In the genomic region with DNA sequence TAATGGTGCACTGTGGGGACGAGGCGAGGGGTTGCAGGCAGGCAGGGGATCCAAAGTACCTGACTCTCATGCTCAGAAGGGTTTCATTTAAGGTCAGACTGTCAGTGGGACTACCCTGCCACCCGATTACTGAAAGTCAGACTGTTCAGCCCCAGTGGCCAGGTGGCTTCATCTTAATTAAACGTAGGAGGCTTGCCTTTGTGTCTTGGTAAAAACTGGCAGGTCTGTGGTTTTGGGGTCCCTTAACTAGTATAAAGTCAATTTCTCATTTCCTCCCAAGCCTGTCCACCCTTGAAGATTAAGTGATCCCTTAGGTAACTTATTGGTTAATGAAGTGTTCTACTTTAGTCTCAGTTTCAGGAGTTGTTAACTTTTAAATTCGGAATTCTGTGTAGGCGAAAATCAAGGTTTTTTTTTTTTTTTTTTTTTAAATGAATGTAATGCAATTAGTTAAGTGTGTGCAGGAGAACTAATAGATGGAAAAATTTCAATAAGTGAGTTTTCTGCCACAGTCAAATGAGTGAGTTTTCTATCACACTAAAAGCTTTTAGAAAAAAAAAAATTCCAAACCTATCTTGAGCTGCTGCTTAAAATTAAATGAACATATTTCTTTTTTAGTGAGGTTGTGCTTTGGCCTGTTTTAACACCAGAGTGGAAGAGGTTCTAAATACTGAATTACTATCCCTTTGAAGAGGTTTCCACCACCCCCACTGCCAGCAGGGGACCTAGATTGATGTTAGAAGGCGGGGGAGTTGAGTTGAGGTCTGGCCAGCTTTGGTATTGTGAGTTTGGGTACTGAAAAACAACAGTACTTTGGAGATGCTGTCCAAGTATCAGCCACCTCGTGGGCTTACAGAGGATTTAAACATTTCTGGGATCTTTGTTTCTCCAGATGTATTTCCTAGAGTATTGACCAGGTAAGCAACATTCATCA, we compare ENCODE assay signal across 12 cellular contexts. TPM values are rescaled to one million over a fixed set of nuclear protein-coding genes. Genes with fewer than 3 reads are reported as not detected.
DNase-seq lines count a peak whose midpoint lies in the region; ATAC-seq and FAIRE-seq lines count a peak whose summit lies in the region.
"Had no signal": no experiment of that assay in that cellular context is flagged by ENCODE, and none has a peak within 500 bp of the region (broad histone marks: within the 10 kb centered on the region; RNA-seq: fewer than 3 reads in every experiment).

No MANE protein-coding gene starts in this region.

- peak overlapping the region; percentile 29 for H3K27ac Mint-ChIP-seq in stimulated activated naive CD8-positive, alpha-beta T cell treated with anti-CD3 and anti-CD28 coated beads, Interleukin-15, Interleukin-2, amounts not matched to agents 100 ng/mL and 50 ng/mL, for 24 hours

- no peaks in the 10 kb centered on the region for H3K9me3 Mint-ChIP-seq in stimulated activated naive CD8-positive, alpha-beta T cell treated with anti-CD3 and anti-CD28 coated beads, Interleukin-15, Interleukin-2, amounts not matched to agents 100 ng/mL and 50 ng/mL, for 24 hours

- no peak overlapping the region for H3K4me3 Mint-ChIP-seq in stimulated activated naive CD8-positive, alpha-beta T cell treated with anti-CD3 and anti-CD28 coated beads, Interleukin-15, Interleukin-2, amounts not matched to agents 100 ng/mL and 50 ng/mL, for 24 hours

- no peak for FAIRE-seq in RCC 7860 (lab: Jason Lieb, UNC)
- FAIRE-seq: H1 had no signal

- DNase-seq in DMS 273 (lab: John Stamatoyannopoulos, UW; ENCODE audit: unreplicated experiment) (peak; percentile 4), DMS 273 treated with DMSO at 0.1 percent for 48 hours (lab: John Stamatoyannopoulos, UW) (no peak), SK-N-DZ (ENCODE audit: low spot score) (no peak), RCC 7860 (ENCODE audit: low spot score) (no peak), NCI-H226 (no peak)
- peak; percentile 32 for DNase-seq in Jurkat, Clone E6-1 (ENCODE audit: low read depth, low spot score)
- DNase-seq: activated CD4-positive, alpha-beta T cell treated with anti-CD3 and anti-CD28 coated beads, Interleukin-2, amount 50 U/mL, for 4 hours; NCI-H446 treated with DMSO at 0.1 percent for 48 hours; upper lobe of left lung had no signal

- H3K36me3 Mint-ChIP-seq in stimulated activated naive CD8-positive, alpha-beta T cell treated with anti-CD3 and anti-CD28 coated beads, Interleukin-15, Interleukin-2, amounts not matched to agents 100 ng/mL and 50 ng/mL, for 24 hours (ENCODE audit: low read depth): peaks cover 30% of the 10 kb centered on the region

- H3K4me3 ChIP-seq in Jurkat, Clone E6-1 (ENCODE audit: low read length): no peak overlapping the region
- H3K4me3 ChIP-seq: upper lobe of left lung had no signal

- peak; percentile 80 for ATAC-seq in HG02642 (IDR thresholded peaks at IDR 0.05; ENCODE audit: poor library complexity, unreplicated experiment)

- peaks cover 72% of the 10 kb centered on the region for H3K4me1 Mint-ChIP-seq in stimulated activated naive CD8-positive, alpha-beta T cell treated with anti-CD3 and anti-CD28 coated beads, Interleukin-15, Interleukin-2, amounts not matched to agents 100 ng/mL and 50 ng/mL, for 24 hours (ENCODE audit: low read depth)

- no peaks in the 10 kb centered on the region for H3K27me3 Mint-ChIP-seq in stimulated activated naive CD8-positive, alpha-beta T cell treated with anti-CD3 and anti-CD28 coated beads, Interleukin-15, Interleukin-2, amounts not matched to agents 100 ng/mL and 50 ng/mL, for 24 hours

RNA-seq across cellular contexts. Expression of a gene that starts 15.2 kb away (rescaled TPM):
- polyA plus RNA-seq in Jurkat, Clone E6-1 (2012; ENCODE audit: insufficient read depth, insufficient read length): 12.9 TPM
- 12.7 and 22.0 TPM in 2 replicates for polyA plus RNA-seq in SK-N-DZ (2014; cell fraction: cytosol; rRNA removed)
- polyA plus RNA-seq in SK-N-DZ (2014; cell fraction: nucleus; rRNA removed): 34.3 and 39.4 TPM in 2 replicates

RNA-seq across cellular contexts. Expression of a gene that starts 41.2 kb away (rescaled TPM):
- polyA plus RNA-seq in Jurkat, Clone E6-1 (2012; ENCODE audit: insufficient read depth, insufficient read length): 3.2 TPM
- polyA plus RNA-seq in SK-N-DZ (2014; cell fraction: cytosol; rRNA removed): 25.8 and 27.2 TPM in 2 replicates
- polyA plus RNA-seq in SK-N-DZ (2014; cell fraction: nucleus; rRNA removed): 12.5 and 13.7 TPM in 2 replicates

Comparison
In these comparisons a context has a peak if more than half of its experiments do, and no peak if none do; other contexts are left out.
1. DNase-seq: peak in DMS 273 (single experiment) and Jurkat, Clone E6-1 (single experiment); none in DMS 273 treated with DMSO at 0.1 percent for 48 hours (single experiment), SK-N-DZ (single experiment), RCC 7860 (single experiment) and NCI-H226 (single experiment).